Comparison of ENCODE assay signal across 10 cellular contexts in the genomic region with DNA sequence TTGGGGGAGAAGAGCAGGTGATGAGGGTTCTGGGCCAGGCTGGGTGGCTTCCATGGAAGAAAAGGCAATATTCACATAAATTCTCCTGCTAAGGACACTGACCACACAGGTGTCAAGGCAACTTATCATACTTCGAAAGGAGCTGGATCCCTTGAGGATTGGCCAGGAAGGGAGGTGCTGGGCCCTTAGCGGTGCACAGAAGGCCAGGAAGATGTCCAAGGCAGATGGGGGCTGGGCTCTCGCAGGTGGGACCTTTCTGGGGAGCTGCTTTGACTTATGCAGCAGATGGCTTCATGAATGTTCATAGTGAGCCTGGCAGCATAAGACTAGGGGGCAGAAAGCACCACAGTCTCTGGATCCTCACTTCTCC. TPM values are rescaled to one million over a fixed set of nuclear protein-coding genes. Genes with fewer than 3 reads are reported as not detected.
DNase-seq lines count a peak whose midpoint lies in the region; ATAC-seq lines count a peak whose summit lies in the region.
"Had no signal": no experiment of that assay in that cellular context is flagged by ENCODE, and none has a peak within 500 bp of the region (broad histone marks: within the 10 kb centered on the region; RNA-seq: fewer than 3 reads in every experiment).

No MANE protein-coding gene starts in this region.

- POLR2A ChIA-PET in activated CD4-positive, alpha-beta memory T cell treated with anti-CD3 and anti-CD28 coated beads, Interleukin-2, amount 10 ng/mL, durations not matched to agents 7 days and 5 days (lab: Charles Lee), result interaction anchor here (0.8 to 2.3 kb wide), 4 partner anchors 9 to 203 kb away, joined by 3 to 14 read pairs (median 6); a partner anchor contains a TSS
- POLR2A ChIA-PET in activated CD4-positive, alpha-beta memory T cell treated with anti-CD3 and anti-CD28 coated beads for 36 hours (lab: Charles Lee), result interaction anchor here (0.6 to 1.0 kb wide), 2 partner anchors 12 to 15 kb away, joined by 3 to 4 read pairs; no protein-coding TSS in a partner anchor

- no peaks in the 10 kb centered on the region for H3K27me3 Mint-ChIP-seq in activated CD4-positive, alpha-beta memory T cell treated with anti-CD3 and anti-CD28 coated beads, Interleukin-2, amount 10 ng/mL, durations not matched to agents 7 days and 5 days
- no peaks in the 10 kb centered on the region for H3K27me3 Mint-ChIP-seq in activated CD4-positive, alpha-beta memory T cell treated with anti-CD3 and anti-CD28 coated beads for 36 hours
- H3K27me3 Mint-ChIP-seq in activated T-helper 1 cell treated with anti-CD3 and anti-CD28 coated beads, Interleukin-12 subunit alpha, Interleukin-12 subunit beta, Interleukin-2, Interleukin-4 antibody, amounts not matched to agents 30 ng/mL and 10 ng/mL and 1 ng/mL, durations not matched to agents 14 hours and 24 hours and 36 hours (ENCODE audit: insufficient read depth), result peaks cover 1% of the 10 kb centered on the region

- no peak overlapping the region for H3K4me3 ChIP-seq in muscle layer of colon (ENCODE audit: low read depth in 1 of 2, low read length in 2 of 2)
- H3K4me3 ChIP-seq: mucosa of descending colon had no signal

- H3K36me3 ChIP-seq in muscle layer of colon (ENCODE audit: insufficient read depth, low read length), result peaks cover 36% of the 10 kb centered on the region

- peaks cover 17% of the 10 kb centered on the region for H3K36me3 Mint-ChIP-seq in activated CD4-positive, alpha-beta memory T cell treated with anti-CD3 and anti-CD28 coated beads, Interleukin-2, amount 10 ng/mL, durations not matched to agents 7 days and 5 days (ENCODE audit: low read depth)
- peaks cover 10% of the 10 kb centered on the region for H3K36me3 Mint-ChIP-seq in activated CD4-positive, alpha-beta memory T cell treated with anti-CD3 and anti-CD28 coated beads for 36 hours
- peaks cover 22% of the 10 kb centered on the region for H3K36me3 Mint-ChIP-seq in activated T-helper 1 cell treated with anti-CD3 and anti-CD28 coated beads, Interleukin-12 subunit alpha, Interleukin-12 subunit beta, Interleukin-2, Interleukin-4 antibody, amounts not matched to agents 30 ng/mL and 10 ng/mL and 1 ng/mL, durations not matched to agents 14 hours and 24 hours and 36 hours (ENCODE audit: low read depth)

- intact Hi-C loops in activated CD4-positive, alpha-beta memory T cell treated with anti-CD3 and anti-CD28 coated beads for 36 hours (cut with micrococcal nuclease), result loop anchor here (1.0 kb wide), 1 partner anchor 12 kb away; no protein-coding TSS in a partner anchor
- intact Hi-C loops in activated T-helper 1 cell treated with anti-CD3 and anti-CD28 coated beads, Interleukin-12 subunit alpha, Interleukin-12 subunit beta, Interleukin-2, Interleukin-4 antibody, amounts not matched to agents 30 ng/mL and 10 ng/mL and 1 ng/mL, durations not matched to agents 14 hours and 24 hours and 36 hours (cut with micrococcal nuclease), result loop anchor here (1.0 kb wide), 1 partner anchor 12 kb away; no protein-coding TSS in a partner anchor

- H3K9ac ChIP-seq in muscle layer of colon (ENCODE audit: low read length), result no peak overlapping the region

- H3K27ac ChIP-seq in muscle layer of colon (ENCODE audit: low read depth, low read length), result peak overlapping the region; percentile 52
- H3K27ac ChIP-seq in substantia nigra (ENCODE audit: low read depth, low read length, poor library complexity, severe bottlenecking), result peak overlapping the region; percentile 1

- ATAC-seq in HG02970 (IDR thresholded peaks at IDR 0.05; ENCODE audit: low FRiP score, unreplicated experiment), result no peak
- ATAC-seq: mucosa of descending colon had no signal

- no peak overlapping the region for H3K4me3 Mint-ChIP-seq in activated CD4-positive, alpha-beta memory T cell treated with anti-CD3 and anti-CD28 coated beads, Interleukin-2, amount 10 ng/mL, durations not matched to agents 7 days and 5 days
- no peak overlapping the region for H3K4me3 Mint-ChIP-seq in activated CD4-positive, alpha-beta memory T cell treated with anti-CD3 and anti-CD28 coated beads for 36 hours
- peak overlapping the region; percentile 54 for H3K4me3 Mint-ChIP-seq in activated T-helper 1 cell treated with anti-CD3 and anti-CD28 coated beads, Interleukin-12 subunit alpha, Interleukin-12 subunit beta, Interleukin-2, Interleukin-4 antibody, amounts not matched to agents 30 ng/mL and 10 ng/mL and 1 ng/mL, durations not matched to agents 14 hours and 24 hours and 36 hours

- CTCF ChIA-PET in activated CD4-positive, alpha-beta memory T cell treated with anti-CD3 and anti-CD28 coated beads, Interleukin-2, amount 10 ng/mL, durations not matched to agents 7 days and 5 days (lab: Charles Lee), result interaction anchor here (0.7 to 3.1 kb wide), 8 partner anchors 9 to 93 kb away, joined by 3 to 50 read pairs (median 4); a partner anchor contains a TSS
- CTCF ChIA-PET in activated CD4-positive, alpha-beta memory T cell treated with anti-CD3 and anti-CD28 coated beads for 36 hours (lab: Charles Lee), result interaction anchor here (0.9 to 2.3 kb wide), 9 partner anchors 9 to 215 kb away, joined by 3 to 37 read pairs (median 3); a partner anchor contains a TSS

- no peak for DNase-seq in activated CD4-positive, alpha-beta memory T cell treated with anti-CD3 and anti-CD28 coated beads, Interleukin-2, amount 10 ng/mL, durations not matched to agents 7 days and 5 days
- no peak for DNase-seq in activated CD4-positive, alpha-beta memory T cell treated with anti-CD3 and anti-CD28 coated beads for 36 hours
- DNase-seq in activated T-helper 1 cell treated with anti-CD3 and anti-CD28 coated beads, Interleukin-12 subunit alpha, Interleukin-12 subunit beta, Interleukin-2, Interleukin-4 antibody, amounts not matched to agents 30 ng/mL and 10 ng/mL and 1 ng/mL, durations not matched to agents 14 hours and 24 hours and 36 hours (ENCODE audit: low spot score), result no peak
- DNase-seq in substantia nigra (lab: John Stamatoyannopoulos, UW) (no peak), anterior cingulate cortex (lab: John Stamatoyannopoulos, UW) (no peak), OCI-M1 (lab: John Stamatoyannopoulos, UW) (no peak)
- DNase-seq: NCI-H1105 treated with DMSO at 0.1 percent for 48 hours had no signal

- H3K27ac Mint-ChIP-seq in activated CD4-positive, alpha-beta memory T cell treated with anti-CD3 and anti-CD28 coated beads, Interleukin-2, amount 10 ng/mL, durations not matched to agents 7 days and 5 days, result peak overlapping the region; percentile 21
- no peak overlapping the region for H3K27ac Mint-ChIP-seq in activated CD4-positive, alpha-beta memory T cell treated with anti-CD3 and anti-CD28 coated beads for 36 hours
- H3K27ac Mint-ChIP-seq in activated T-helper 1 cell treated with anti-CD3 and anti-CD28 coated beads, Interleukin-12 subunit alpha, Interleukin-12 subunit beta, Interleukin-2, Interleukin-4 antibody, amounts not matched to agents 30 ng/mL and 10 ng/mL and 1 ng/mL, durations not matched to agents 14 hours and 24 hours and 36 hours, result no peak overlapping the region

- no peaks in the 10 kb centered on the region for H3K27me3 ChIP-seq in muscle layer of colon (ENCODE audit: control insufficient read depth in 1 of 2, insufficient read depth in 2 of 2, low read length in 2 of 2)

- no peaks in the 10 kb centered on the region for H3K9me3 Mint-ChIP-seq in activated CD4-positive, alpha-beta memory T cell treated with anti-CD3 and anti-CD28 coated beads, Interleukin-2, amount 10 ng/mL, durations not matched to agents 7 days and 5 days
- no peaks in the 10 kb centered on the region for H3K9me3 Mint-ChIP-seq in activated CD4-positive, alpha-beta memory T cell treated with anti-CD3 and anti-CD28 coated beads for 36 hours
- no peaks in the 10 kb centered on the region for H3K9me3 Mint-ChIP-seq in activated T-helper 1 cell treated with anti-CD3 and anti-CD28 coated beads, Interleukin-12 subunit alpha, Interleukin-12 subunit beta, Interleukin-2, Interleukin-4 antibody, amounts not matched to agents 30 ng/mL and 10 ng/mL and 1 ng/mL, durations not matched to agents 14 hours and 24 hours and 36 hours

- H3K4me1 ChIP-seq in muscle layer of colon (ENCODE audit: insufficient read depth, low read length), result peaks cover 63% of the 10 kb centered on the region

- H3K9me3 ChIP-seq in muscle layer of colon (ENCODE audit: low read length), result no peaks in the 10 kb centered on the region
- H3K9me3 ChIP-seq: mucosa of descending colon had no signal

- peaks cover 48% of the 10 kb centered on the region for H3K4me1 Mint-ChIP-seq in activated CD4-positive, alpha-beta memory T cell treated with anti-CD3 and anti-CD28 coated beads, Interleukin-2, amount 10 ng/mL, durations not matched to agents 7 days and 5 days
- H3K4me1 Mint-ChIP-seq in activated CD4-positive, alpha-beta memory T cell treated with anti-CD3 and anti-CD28 coated beads for 36 hours (ENCODE audit: low read depth), result peaks cover 26% of the 10 kb centered on the region
- peaks cover 38% of the 10 kb centered on the region for H3K4me1 Mint-ChIP-seq in activated T-helper 1 cell treated with anti-CD3 and anti-CD28 coated beads, Interleukin-12 subunit alpha, Interleukin-12 subunit beta, Interleukin-2, Interleukin-4 antibody, amounts not matched to agents 30 ng/mL and 10 ng/mL and 1 ng/mL, durations not matched to agents 14 hours and 24 hours and 36 hours (ENCODE audit: low read depth)

RNA-seq across cellular contexts. Expression of a gene that starts 3.9 kb away (rescaled TPM):
- 100 to 1,000 TPM; 177 to 185 TPM for total RNA-seq in activated CD4-positive, alpha-beta memory T cell treated with anti-CD3 and anti-CD28 coated beads, Interleukin-2, amount 10 ng/mL, durations not matched to agents 7 days and 5 days
- 100 to 1,000 TPM; 204 to 210 TPM for total RNA-seq in activated CD4-positive, alpha-beta memory T cell treated with anti-CD3 and anti-CD28 coated beads for 36 hours
- 183 and 198 TPM in 2 replicates for total RNA-seq in activated T-helper 1 cell treated with anti-CD3 and anti-CD28 coated beads, Interleukin-12 subunit alpha, Interleukin-12 subunit beta, Interleukin-2, Interleukin-4 antibody, amounts not matched to agents 30 ng/mL and 10 ng/mL and 1 ng/mL, durations not matched to agents 14 hours and 24 hours and 36 hours

RNA-seq across cellular contexts. Expression of a gene that starts 4.7 kb away (rescaled TPM):
- 10 to 100 TPM in 1 of 2 experiments, 1 to 10 TPM in 1; 9.5 to 10.5 TPM for total RNA-seq in activated CD4-positive, alpha-beta memory T cell treated with anti-CD3 and anti-CD28 coated beads, Interleukin-2, amount 10 ng/mL, durations not matched to agents 7 days and 5 days
- 1 to 10 TPM; 5.1 to 7.0 TPM for total RNA-seq in activated CD4-positive, alpha-beta memory T cell treated with anti-CD3 and anti-CD28 coated beads for 36 hours
- total RNA-seq in activated T-helper 1 cell treated with anti-CD3 and anti-CD28 coated beads, Interleukin-12 subunit alpha, Interleukin-12 subunit beta, Interleukin-2, Interleukin-4 antibody, amounts not matched to agents 30 ng/mL and 10 ng/mL and 1 ng/mL, durations not matched to agents 14 hours and 24 hours and 36 hours, result 4.2 and 6.7 TPM in 2 replicates

RNA-seq across cellular contexts. Expression of a gene that starts 9.1 kb away (rescaled TPM):
- 100 to 1,000 TPM; 156 to 162 TPM for total RNA-seq in activated CD4-positive, alpha-beta memory T cell treated with anti-CD3 and anti-CD28 coated beads, Interleukin-2, amount 10 ng/mL, durations not matched to agents 7 days and 5 days
- 100 to 1,000 TPM; 153 to 162 TPM for total RNA-seq in activated CD4-positive, alpha-beta memory T cell treated with anti-CD3 and anti-CD28 coated beads for 36 hours
- total RNA-seq in activated T-helper 1 cell treated with anti-CD3 and anti-CD28 coated beads, Interleukin-12 subunit alpha, Interleukin-12 subunit beta, Interleukin-2, Interleukin-4 antibody, amounts not matched to agents 30 ng/mL and 10 ng/mL and 1 ng/mL, durations not matched to agents 14 hours and 24 hours and 36 hours, result 62.5 and 64.8 TPM in 2 replicates

RNA-seq across cellular contexts. Expression of a gene that starts 17.2 kb away (rescaled TPM):
- 1 to 10 TPM; 1.9 to 2.0 TPM for total RNA-seq in activated CD4-positive, alpha-beta memory T cell treated with anti-CD3 and anti-CD28 coated beads, Interleukin-2, amount 10 ng/mL, durations not matched to agents 7 days and 5 days
- total RNA-seq in activated CD4-positive, alpha-beta memory T cell treated with anti-CD3 and anti-CD28 coated beads for 36 hours, result 1 to 10 TPM; 4.1 to 4.5 TPM
- 0.88 and 1.1 TPM in 2 replicates for total RNA-seq in activated T-helper 1 cell treated with anti-CD3 and anti-CD28 coated beads, Interleukin-12 subunit alpha, Interleukin-12 subunit beta, Interleukin-2, Interleukin-4 antibody, amounts not matched to agents 30 ng/mL and 10 ng/mL and 1 ng/mL, durations not matched to agents 14 hours and 24 hours and 36 hours

RNA-seq across cellular contexts. Expression of a gene that starts 18.0 kb away (rescaled TPM):
- total RNA-seq in activated CD4-positive, alpha-beta memory T cell treated with anti-CD3 and anti-CD28 coated beads, Interleukin-2, amount 10 ng/mL, durations not matched to agents 7 days and 5 days, result 1 to 10 TPM; 7.2 to 7.9 TPM
- 1 to 10 TPM; 7.7 to 8.7 TPM for total RNA-seq in activated CD4-positive, alpha-beta memory T cell treated with anti-CD3 and anti-CD28 coated beads for 36 hours
- 14.2 and 15.2 TPM in 2 replicates for total RNA-seq in activated T-helper 1 cell treated with anti-CD3 and anti-CD28 coated beads, Interleukin-12 subunit alpha, Interleukin-12 subunit beta, Interleukin-2, Interleukin-4 antibody, amounts not matched to agents 30 ng/mL and 10 ng/mL and 1 ng/mL, durations not matched to agents 14 hours and 24 hours and 36 hours
